9 cellular contexts compared by ENCODE assay signal in the genomic region with DNA sequence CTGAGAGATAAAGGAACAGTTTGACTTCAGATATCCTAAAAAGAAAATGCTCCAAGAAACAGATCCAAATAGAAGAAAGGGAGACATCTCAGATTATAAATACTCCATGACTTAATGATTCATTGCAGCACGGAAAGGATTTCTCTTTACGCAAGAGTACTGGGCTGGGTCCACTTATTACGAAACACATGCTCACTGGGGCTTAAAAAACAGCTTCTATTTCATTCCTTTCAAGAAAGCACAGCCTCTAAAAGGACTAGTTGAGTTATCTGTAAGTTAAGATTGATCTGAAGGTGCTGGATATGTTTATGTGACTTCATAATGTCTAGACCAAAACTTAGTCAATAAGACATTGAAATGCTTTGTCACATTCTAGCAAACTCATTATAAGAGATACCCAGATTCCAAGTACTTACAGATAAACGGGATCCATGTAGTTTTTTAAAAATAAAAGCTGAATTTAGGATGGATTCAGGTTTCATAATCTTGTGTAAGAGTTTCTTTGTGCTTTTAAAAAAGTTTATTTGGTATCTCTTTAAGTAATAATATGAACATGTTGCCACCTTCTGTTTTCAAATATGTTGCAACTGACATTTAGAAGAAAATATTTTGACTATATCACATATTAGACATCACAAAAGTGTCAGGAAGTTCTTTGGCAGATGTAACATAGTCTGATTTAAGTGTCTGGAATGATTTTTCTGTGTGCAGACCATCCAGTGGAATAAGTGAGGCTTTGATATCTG.
DNase-seq lines count a peak whose midpoint lies in the region; ATAC-seq and TF ChIP-seq lines count a peak whose summit lies in the region.
"Had no signal": no experiment of that assay in that cellular context is flagged by ENCODE, and none has a peak within 500 bp of the region (broad histone marks: within the 10 kb centered on the region; RNA-seq: fewer than 3 reads in every experiment).

No MANE protein-coding gene starts in this region.

- 0 to 6% methylated on average over 4 of the region's 4 CpGs for WGBS in gastroesophageal sphincter (ENCODE audit: low coverage in 1 of 2), 2 donors

- no peaks in the 10 kb centered on the region for H3K4me1 Mint-ChIP-seq in naive thymus-derived CD8-positive, alpha-beta T cell
- H3K4me1 Mint-ChIP-seq in activated naive CD4-positive, alpha-beta T cell treated with anti-CD3 and anti-CD28 coated beads, Interleukin-2, amount 10 ng/mL, durations not matched to agents 7 days and 5 days, result no peaks in the 10 kb centered on the region

- CTCF ChIA-PET in activated naive CD4-positive, alpha-beta T cell treated with anti-CD3 and anti-CD28 coated beads, Interleukin-2, amount 10 ng/mL, durations not matched to agents 7 days and 5 days (lab: Charles Lee), result interaction anchor here (0.8 kb wide), 2 partner anchors 11 to 15 kb away, joined by 3 read pairs; no protein-coding TSS in a partner anchor

- no peaks in the 10 kb centered on the region for H3K27me3 ChIP-seq in gastroesophageal sphincter
- H3K27me3 ChIP-seq in rectal smooth muscle tissue (ENCODE audit: control insufficient read depth, insufficient read depth, low read length), result no peaks in the 10 kb centered on the region

- TF ChIP-seq POLR2A in gastroesophageal sphincter (IDR thresholded peaks at IDR 0.05), result no peak

- no peak overlapping the region for H3K4me3 Mint-ChIP-seq in naive thymus-derived CD8-positive, alpha-beta T cell
- H3K4me3 Mint-ChIP-seq in activated naive CD4-positive, alpha-beta T cell treated with anti-CD3 and anti-CD28 coated beads, Interleukin-2, amount 10 ng/mL, durations not matched to agents 7 days and 5 days, result no peak overlapping the region

- peak; percentile 90 for TF ChIP-seq EP300 in gastroesophageal sphincter (IDR thresholded peaks at IDR 0.05)

- H3K9ac ChIP-seq in SK-N-MC (ENCODE audit: insufficient read length), result peak overlapping the region; percentile 0
- peak overlapping the region; percentile 64 for H3K9ac ChIP-seq in rectal smooth muscle tissue (ENCODE audit: low read length)

- peak overlapping the region; percentile 35 for H3K4me3 ChIP-seq in SK-N-MC
- peak overlapping the region; percentile 55 for H3K4me3 ChIP-seq in gastroesophageal sphincter
- H3K4me3 ChIP-seq in rectal smooth muscle tissue (ENCODE audit: low read length), result peak overlapping the region; percentile 40

- DNase-seq in EH (ENCODE audit: low read depth) (peak; percentile 94), SK-N-MC (ENCODE audit: low read depth, low spot score) (peak; percentile 39), activated gamma-delta T cell (lab: John Stamatoyannopoulos, UW) (no peak)
- DNase-seq in naive thymus-derived CD8-positive, alpha-beta T cell, result no peak
- DNase-seq in activated naive CD4-positive, alpha-beta T cell treated with anti-CD3 and anti-CD28 coated beads, Interleukin-2, amount 10 ng/mL, durations not matched to agents 7 days and 5 days, result no peak
- DNase-seq: midbrain had no signal

- no peak for TF ChIP-seq CTCF in gastroesophageal sphincter (IDR thresholded peaks at IDR 0.05)

- no peak overlapping the region for H3K27ac Mint-ChIP-seq in naive thymus-derived CD8-positive, alpha-beta T cell
- H3K27ac Mint-ChIP-seq in activated naive CD4-positive, alpha-beta T cell treated with anti-CD3 and anti-CD28 coated beads, Interleukin-2, amount 10 ng/mL, durations not matched to agents 7 days and 5 days, result no peak overlapping the region

- H3K4me1 ChIP-seq in gastroesophageal sphincter (peaks cover 0 to 47% (median 16%) of the 10 kb centered on the region in 3 donors), rectal smooth muscle tissue (ENCODE audit: control insufficient read depth, insufficient read depth, low read length) (peaks cover 20% of the 10 kb centered on the region)

- H3K36me3 ChIP-seq in SK-N-MC (ENCODE audit: insufficient read depth, low read length), result no peaks in the 10 kb centered on the region
- peaks cover 0 to 19% of the 10 kb centered on the region in 2 donors for H3K36me3 ChIP-seq in gastroesophageal sphincter
- peaks cover 7% of the 10 kb centered on the region for H3K36me3 ChIP-seq in rectal smooth muscle tissue (ENCODE audit: control insufficient read depth, insufficient read depth, low read length)

- H3K36me3 Mint-ChIP-seq in naive thymus-derived CD8-positive, alpha-beta T cell, result peaks cover 0 to 2% (median 0%) of the 10 kb centered on the region in 3 donors
- no peaks in the 10 kb centered on the region for H3K36me3 Mint-ChIP-seq in activated naive CD4-positive, alpha-beta T cell treated with anti-CD3 and anti-CD28 coated beads, Interleukin-2, amount 10 ng/mL, durations not matched to agents 7 days and 5 days

- 0 out of 2 replicates have a peak overlapping the region, but pooled peaks have one; percentile 4 for H3K27ac ChIP-seq in SK-N-MC
- peak overlapping the region; percentile 90 to 100 (median 97) for H3K27ac ChIP-seq in gastroesophageal sphincter
- H3K27ac ChIP-seq in rectal smooth muscle tissue (ENCODE audit: low read depth, low read length), result peak overlapping the region; percentile 94

- POLR2A ChIA-PET in naive thymus-derived CD8-positive, alpha-beta T cell (lab: Charles Lee), result no interaction called here

- peaks cover 1 to 14% (median 6%) of the 10 kb centered on the region in 5 donors for H3K27me3 Mint-ChIP-seq in naive thymus-derived CD8-positive, alpha-beta T cell
- peaks cover 14% of the 10 kb centered on the region for H3K27me3 Mint-ChIP-seq in activated naive CD4-positive, alpha-beta T cell treated with anti-CD3 and anti-CD28 coated beads, Interleukin-2, amount 10 ng/mL, durations not matched to agents 7 days and 5 days

- no peaks in the 10 kb centered on the region for H3K9me3 ChIP-seq in SK-N-MC (ENCODE audit: low read depth, low read length)
- no peaks in the 10 kb centered on the region for H3K9me3 ChIP-seq in gastroesophageal sphincter

- H3K9me3 Mint-ChIP-seq in naive thymus-derived CD8-positive, alpha-beta T cell, result no peaks in the 10 kb centered on the region
- no peaks in the 10 kb centered on the region for H3K9me3 Mint-ChIP-seq in activated naive CD4-positive, alpha-beta T cell treated with anti-CD3 and anti-CD28 coated beads, Interleukin-2, amount 10 ng/mL, durations not matched to agents 7 days and 5 days

- ATAC-seq in gastroesophageal sphincter (peak; percentile 82), HG03045 (IDR thresholded peaks at IDR 0.05; ENCODE audit: unreplicated experiment) (no peak)
- ATAC-seq in naive thymus-derived CD8-positive, alpha-beta T cell, result no peak

Comparison
In these comparisons a context has a peak if more than half of its experiments do, and no peak if none do; other contexts are left out.
1. DNase-seq: peak in EH (single experiment) and SK-N-MC (single experiment); none in activated gamma-delta T cell (single experiment), naive thymus-derived CD8-positive, alpha-beta T cell (0 of 10) and activated naive CD4-positive, alpha-beta T cell treated with anti-CD3 and anti-CD28 coated beads, Interleukin-2, amount 10 ng/mL, durations not matched to agents 7 days and 5 days (single experiment).
2. H3K27ac ChIP-seq: peak in every context shown above with its lines; median percentile 97 in gastroesophageal sphincter; 94 in rectal smooth muscle tissue; 4 in SK-N-MC.
3. Peak in every context shown above with its lines, with median percentiles within 50 percentile points of each other: H3K4me3 ChIP-seq.